30 cellular contexts compared by ENCODE assay signal in genomic region chr7:83394776-83395175, GRCh38.
"Had no signal": no experiment of that assay in that cellular context is flagged by ENCODE, and none has a peak within 500 bp of the region (broad histone marks: within the 10 kb centered on the region; RNA-seq: fewer than 3 reads in every experiment).

No MANE protein-coding gene starts in this region.

- ATAC-seq: activated CD8-positive, alpha-beta T cell treated with anti-CD3 and anti-CD28 coated beads for 36 hours; activated naive CD4-positive, alpha-beta T cell treated with anti-CD3 and anti-CD28 coated beads, Interleukin-2, amount 50 U/mL, for 72 hours; activated T-cell treated with anti-CD3 and anti-CD28 coated beads, Interleukin-2, amount 50 U/mL, for 72 hours; PC-3 had no signal

- H3K27me3 ChIP-seq: adrenal gland, Peyer's patch, SJSA1 had no signal

- H3K27ac ChIP-seq: adrenal gland, KMS-11, Peyer's patch, SJSA1 had no signal

- H3K27me3 Mint-ChIP-seq: activated CD4-positive, alpha-beta T cell treated with anti-CD3 and anti-CD28 coated beads, Interleukin-2, amount 10 ng/mL, durations not matched to agents 24 days and 14 days; activated CD8-positive, alpha-beta T cell treated with anti-CD3 and anti-CD28 coated beads for 36 hours; brain had no signal

- H3K4me3 ChIP-seq: adrenal gland, Peyer's patch, SJSA1 had no signal

- H3K27ac Mint-ChIP-seq: activated CD4-positive, alpha-beta T cell treated with anti-CD3 and anti-CD28 coated beads, Interleukin-2, amount 10 ng/mL, durations not matched to agents 24 days and 14 days; activated CD8-positive, alpha-beta T cell treated with anti-CD3 and anti-CD28 coated beads for 36 hours; activated naive CD4-positive, alpha-beta T cell treated with anti-CD3 and anti-CD28 coated beads for 36 hours; activated naive CD4-positive, alpha-beta T cell treated with anti-CD3 and anti-CD28 coated beads, Interleukin-2, amount 50 U/mL, for 72 hours; activated T-cell treated with anti-CD3 and anti-CD28 coated beads, Interleukin-2, amount 50 U/mL, for 72 hours; brain; T-helper 1 cell treated with Interleukin-12 subunit alpha and Interleukin-12 subunit beta and Interleukin-4 antibody, amounts not matched to agents 30 μg/mL and 1 μg/mL, for 36 hours; T-helper 2 cell treated with Interferon-gamma antibody and Interleukin-4, amounts not matched to agents 5 μg/mL and 100 μg/mL, for 36 hours had no signal

- H3K9me3 Mint-ChIP-seq: activated CD4-positive, alpha-beta T cell treated with anti-CD3 and anti-CD28 coated beads, Interleukin-2, amount 10 ng/mL, durations not matched to agents 24 days and 14 days; activated naive CD4-positive, alpha-beta T cell treated with anti-CD3 and anti-CD28 coated beads, Interleukin-2, amount 50 U/mL, for 72 hours; activated T-cell treated with anti-CD3 and anti-CD28 coated beads, Interleukin-2, amount 50 U/mL, for 72 hours; brain had no signal

- H3K4me1 ChIP-seq: adrenal gland, Peyer's patch, SJSA1 had no signal

- H3K9me3 ChIP-seq: adrenal gland, Peyer's patch, SJSA1, SK-N-SH had no signal

- H3K4me1 Mint-ChIP-seq: activated CD4-positive, alpha-beta T cell treated with anti-CD3 and anti-CD28 coated beads, Interleukin-2, amount 10 ng/mL, durations not matched to agents 24 days and 14 days; brain had no signal

- H3K36me3 Mint-ChIP-seq: activated naive CD4-positive, alpha-beta T cell treated with anti-CD3 and anti-CD28 coated beads, Interleukin-2, amount 50 U/mL, for 72 hours; brain had no signal

- H3K36me3 ChIP-seq: adrenal gland, Peyer's patch, SJSA1 had no signal

- DNase-seq: activated CD4-positive, alpha-beta T cell treated with anti-CD3 and anti-CD28 coated beads, Interleukin-2, amount 10 ng/mL, durations not matched to agents 24 days and 14 days; activated CD4-positive, alpha-beta T cell treated with anti-CD3 and anti-CD28 coated beads, Interleukin-2, amount 50 U/mL, for 4 hours; activated CD8-positive, alpha-beta T cell treated with anti-CD3 and anti-CD28 coated beads for 36 hours; activated gamma-delta T cell treated with Interleukin-2 at 50 U/mL for 16 hours; activated naive CD4-positive, alpha-beta T cell treated with anti-CD3 and anti-CD28 coated beads for 36 hours; activated T-cell treated with anti-CD3 and anti-CD28 coated beads, Interleukin-2, amount 50 U/mL, for 1 hour; activated T-cell treated with anti-CD3 and anti-CD28 coated beads, Interleukin-2, amount 50 U/mL, for 72 hours; adrenal gland; caudate nucleus; cerebellar nuclear complex; cortex of kidney; NCI-H1105; NCI-H1417 treated with DMSO at 0.1 percent for 48 hours; NCI-H1694; NCI-H2029; NCI-H2171; NCI-H524; NCI-H69; NCI-H82; PC-3; Peyer's patch; RPMI8226; SHP77 treated with DMSO at 0.1 percent for 48 hours; SK-N-SH had no signal

- H3K4me3 Mint-ChIP-seq: activated CD4-positive, alpha-beta T cell treated with anti-CD3 and anti-CD28 coated beads, Interleukin-2, amount 10 ng/mL, durations not matched to agents 24 days and 14 days; activated CD8-positive, alpha-beta T cell treated with anti-CD3 and anti-CD28 coated beads for 36 hours; activated naive CD4-positive, alpha-beta T cell treated with anti-CD3 and anti-CD28 coated beads for 36 hours; activated T-cell treated with anti-CD3 and anti-CD28 coated beads, Interleukin-2, amount 50 U/mL, for 72 hours; brain; T-helper 1 cell treated with Interleukin-12 subunit alpha and Interleukin-12 subunit beta and Interleukin-4 antibody, amounts not matched to agents 30 μg/mL and 1 μg/mL, for 36 hours; T-helper 2 cell treated with Interferon-gamma antibody and Interleukin-4, amounts not matched to agents 5 μg/mL and 100 μg/mL, for 36 hours had no signal
